Comparison of ENCODE assay signal across 1 cellular context in the genomic region with DNA sequence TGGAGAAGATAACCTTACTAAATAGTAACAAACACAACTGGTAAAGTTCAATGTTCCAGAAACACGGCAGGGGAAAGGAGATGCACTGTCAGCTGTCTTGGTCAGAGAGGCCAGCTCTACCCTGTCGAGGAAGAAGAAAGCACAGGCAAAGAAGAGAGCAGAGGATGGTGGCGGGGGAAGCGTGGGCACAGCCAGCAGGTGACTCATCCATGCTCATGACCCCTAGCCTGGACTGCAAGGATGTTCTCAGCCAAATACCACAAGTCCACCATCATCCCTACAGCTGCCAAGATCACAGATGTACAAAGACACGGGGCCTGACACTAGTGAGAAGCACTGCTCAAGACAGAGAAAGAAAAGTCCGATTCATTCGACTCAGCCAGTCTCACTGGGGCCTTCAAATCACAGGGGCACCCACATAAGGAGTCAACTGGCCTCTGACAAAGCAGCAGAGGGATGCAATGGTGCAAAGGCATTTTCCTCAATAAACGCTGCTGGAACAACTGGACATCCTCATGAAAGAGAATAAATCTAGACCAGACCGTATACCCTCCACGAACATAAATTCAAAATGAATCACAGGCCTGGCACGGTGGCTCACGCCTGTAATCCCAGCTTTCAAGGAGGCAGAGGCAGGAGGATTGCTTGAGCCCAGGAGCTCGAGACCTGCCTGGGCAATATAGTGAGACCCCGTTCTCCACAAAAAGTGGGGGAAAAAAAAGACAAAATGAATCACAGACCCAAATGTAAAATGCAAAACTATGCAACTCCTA.
TF ChIP-seq lines count a peak whose summit lies in the region.

No MANE protein-coding gene starts in this region.

TF ChIP-seq in IMR-90, 13 proteins besides CTCF, POLR2A, EP300 and RAD21:
- peak; percentile 56; the same call in 1 of the 2 replicates for TF ChIP-seq MAFK (IDR thresholded peaks at IDR 0.05; ENCODE audit: low read depth, low read length)
- peak; percentile 26; the same call in 1 of the 2 replicates for TF ChIP-seq NFE2L2 (IDR thresholded peaks at IDR 0.05; ENCODE audit: low read depth, low read length)
- TF ChIP-seq CEBPB (IDR thresholded peaks at IDR 0.05; ENCODE audit: low read depth, low read length) = peak; percentile 22; the same call in 1 of the 2 replicates
- peak; percentile 75 for TF ChIP-seq BHLHE40 (IDR thresholded peaks at IDR 0.05; ENCODE audit: low read depth, low read length)
- TF ChIP-seq RFX5 (IDR thresholded peaks at IDR 0.05; ENCODE audit: low read depth, low read length) = no peak
- TF ChIP-seq MXI1 (IDR thresholded peaks at IDR 0.05; ENCODE audit: borderline replicate concordance, low read depth, low read length) = peak; percentile 63; the same call in 1 of the 2 replicates
- TF ChIP-seq FOS (IDR thresholded peaks at IDR 0.05; ENCODE audit: low read depth, low read length) = peak; percentile 96
- TF ChIP-seq, protein P1, sequence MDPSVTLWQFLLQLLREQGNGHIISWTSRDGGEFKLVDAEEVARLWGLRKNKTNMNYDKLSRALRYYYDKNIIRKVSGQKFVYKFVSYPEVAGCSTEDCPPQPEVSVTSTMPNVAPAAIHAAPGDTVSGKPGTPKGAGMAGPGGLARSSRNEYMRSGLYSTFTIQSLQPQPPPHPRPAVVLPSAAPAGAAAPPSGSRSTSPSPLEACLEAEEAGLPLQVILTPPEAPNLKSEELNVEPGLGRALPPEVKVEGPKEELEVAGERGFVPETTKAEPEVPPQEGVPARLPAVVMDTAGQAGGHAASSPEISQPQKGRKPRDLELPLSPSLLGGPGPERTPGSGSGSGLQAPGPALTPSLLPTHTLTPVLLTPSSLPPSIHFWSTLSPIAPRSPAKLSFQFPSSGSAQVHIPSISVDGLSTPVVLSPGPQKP (IDR thresholded peaks at IDR 0.05; ENCODE audit: borderline replicate concordance, low read depth, low read length) = no peak
- peak; percentile 57; the same call in 1 of the 2 replicates for TF ChIP-seq MAZ (IDR thresholded peaks at IDR 0.05; ENCODE audit: borderline replicate concordance, low read depth, low read length)
- peak; percentile 82 for TF ChIP-seq RCOR1 (IDR thresholded peaks at IDR 0.05; ENCODE audit: insufficient replicate concordance, low read length)
- TF ChIP-seq, protein P2, sequence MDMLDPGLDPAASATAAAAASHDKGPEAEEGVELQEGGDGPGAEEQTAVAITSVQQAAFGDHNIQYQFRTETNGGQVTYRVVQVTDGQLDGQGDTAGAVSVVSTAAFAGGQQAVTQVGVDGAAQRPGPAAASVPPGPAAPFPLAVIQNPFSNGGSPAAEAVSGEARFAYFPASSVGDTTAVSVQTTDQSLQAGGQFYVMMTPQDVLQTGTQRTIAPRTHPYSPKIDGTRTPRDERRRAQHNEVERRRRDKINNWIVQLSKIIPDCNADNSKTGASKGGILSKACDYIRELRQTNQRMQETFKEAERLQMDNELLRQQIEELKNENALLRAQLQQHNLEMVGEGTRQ (IDR thresholded peaks at IDR 0.05; ENCODE audit: low read depth, low read length) = peak; percentile 47; the same call in 1 of the 2 replicates
- TF ChIP-seq CHD1 (IDR thresholded peaks at IDR 0.05; ENCODE audit: low read depth, low read length) = no peak
- no peak for TF ChIP-seq SMC3 (IDR thresholded peaks at IDR 0.05; ENCODE audit: low read depth, low read length)
TF ChIP-seq in IMR-90: peak in this region for 9.
